8 cellular contexts compared by ENCODE assay signal in genomic region chr1:110780600-110781484, GRCh38.
DNase-seq lines count a peak whose midpoint lies in the region; ATAC-seq, FAIRE-seq and TF ChIP-seq lines count a peak whose summit lies in the region.

No MANE protein-coding gene starts in this region.

- no peaks in the 10 kb centered on the region for H3K9me2 ChIP-seq in OCI-LY1 (ENCODE audit: low read depth, low read length)

- no peak for ATAC-seq in GM18867 (IDR thresholded peaks at IDR 0.05; ENCODE audit: unreplicated experiment)

- no peaks in the 10 kb centered on the region for H3K9me3 ChIP-seq in OCI-LY1 (ENCODE audit: low read length)

- H3F3A ChIP-seq in OCI-LY1 (ENCODE audit: insufficient read depth, low read length), result no peaks in the 10 kb centered on the region

- H3K4me1 Mint-ChIP-seq in nephron, result no peaks in the 10 kb centered on the region

- no peaks in the 10 kb centered on the region for H3K9me3 Mint-ChIP-seq in nephron

- H3K27ac Mint-ChIP-seq in nephron, result no peak overlapping the region

- no peaks in the 10 kb centered on the region for H3K79me2 ChIP-seq in OCI-LY1 (ENCODE audit: insufficient read depth, low read length)

- no peak overlapping the region for H3K27ac ChIP-seq in OCI-LY1 (ENCODE audit: low read depth, low read length, poor library complexity, severe bottlenecking)

- no peaks in the 10 kb centered on the region for H3K36me3 Mint-ChIP-seq in nephron (ENCODE audit: low read depth)

- TF ChIP-seq CTCF in OCI-LY1 (IDR thresholded peaks at IDR 0.05; ENCODE audit: low read length), result peak; percentile 88
- TF ChIP-seq CTCF in fibroblast of mammary gland (conservative IDR thresholded peaks at IDR 0.05; ENCODE audit: control insufficient read depth, insufficient read depth, low read depth, low read length), result peak; percentile 75
- TF ChIP-seq CTCF in nephron (IDR thresholded peaks at IDR 0.05; ENCODE audit: unreplicated experiment in 3 of 3), result peak; percentile 64 to 73 (median 65)

- H3K27me3 ChIP-seq in OCI-LY1 (ENCODE audit: insufficient read depth, low read length), result no peaks in the 10 kb centered on the region

- no peak overlapping the region for H3K4me3 Mint-ChIP-seq in nephron

- H3K4me3 ChIP-seq in OCI-LY1 (ENCODE audit: low read depth, low read length, poor library complexity, severe bottlenecking) (peak overlapping the region; percentile 48), fibroblast of mammary gland (ENCODE audit: control insufficient read depth, low read depth, low read length) (no peak overlapping the region)

- no peak overlapping the region for H3K9ac ChIP-seq in OCI-LY1 (ENCODE audit: low read length)

- peak; percentile 38 for DNase-seq in Caki2 (ENCODE audit: low read depth)
- DNase-seq in HTR-8/SVneo (ENCODE audit: insufficient read length, low spot score), result peak; percentile 31
- peak; percentile 63 for DNase-seq in activated T-cell treated with anti-CD3 and anti-CD28 coated beads for 48 hours (ENCODE audit: low read depth)
- peak; percentile 78 for DNase-seq in fibroblast of mammary gland (ENCODE audit: low read depth)
- peak; percentile 49 for DNase-seq in stimulated activated naive CD4-positive, alpha-beta T cell treated with Interleukin-2 at 50 U/mL for 16 hours (lab: John Stamatoyannopoulos, UW)

- H3K36me3 ChIP-seq in OCI-LY1 (ENCODE audit: insufficient read depth, low read length), result no peaks in the 10 kb centered on the region

- H2AFZ ChIP-seq in OCI-LY1 (ENCODE audit: low read length), result 0 out of 2 replicates have a peak overlapping the region, but pooled peaks have one; percentile 78

- H3K4me1 ChIP-seq in OCI-LY1 (ENCODE audit: insufficient read depth, low read length, severe bottlenecking), result peaks cover 23% of the 10 kb centered on the region

- H4K20me1 ChIP-seq in OCI-LY1 (ENCODE audit: insufficient read depth, low read length), result no peaks in the 10 kb centered on the region

- in situ Hi-C loops in Caki2 (cut with HindIII; ENCODE audit: low pct_unique_long_range_greater_than_20kb, low sequenced_read_pairs), result no loop called here

- FAIRE-seq in HTR-8/SVneo (lab: Jason Lieb, UNC), result no peak

- H3K27me3 Mint-ChIP-seq in nephron (ENCODE audit: low read depth), result peaks cover 49% of the 10 kb centered on the region

- peak overlapping the region; percentile 74 for H3K4me2 ChIP-seq in OCI-LY1 (ENCODE audit: low read length)
